Comparison of ENCODE assay signal across 1 cellular context in the genomic region with DNA sequence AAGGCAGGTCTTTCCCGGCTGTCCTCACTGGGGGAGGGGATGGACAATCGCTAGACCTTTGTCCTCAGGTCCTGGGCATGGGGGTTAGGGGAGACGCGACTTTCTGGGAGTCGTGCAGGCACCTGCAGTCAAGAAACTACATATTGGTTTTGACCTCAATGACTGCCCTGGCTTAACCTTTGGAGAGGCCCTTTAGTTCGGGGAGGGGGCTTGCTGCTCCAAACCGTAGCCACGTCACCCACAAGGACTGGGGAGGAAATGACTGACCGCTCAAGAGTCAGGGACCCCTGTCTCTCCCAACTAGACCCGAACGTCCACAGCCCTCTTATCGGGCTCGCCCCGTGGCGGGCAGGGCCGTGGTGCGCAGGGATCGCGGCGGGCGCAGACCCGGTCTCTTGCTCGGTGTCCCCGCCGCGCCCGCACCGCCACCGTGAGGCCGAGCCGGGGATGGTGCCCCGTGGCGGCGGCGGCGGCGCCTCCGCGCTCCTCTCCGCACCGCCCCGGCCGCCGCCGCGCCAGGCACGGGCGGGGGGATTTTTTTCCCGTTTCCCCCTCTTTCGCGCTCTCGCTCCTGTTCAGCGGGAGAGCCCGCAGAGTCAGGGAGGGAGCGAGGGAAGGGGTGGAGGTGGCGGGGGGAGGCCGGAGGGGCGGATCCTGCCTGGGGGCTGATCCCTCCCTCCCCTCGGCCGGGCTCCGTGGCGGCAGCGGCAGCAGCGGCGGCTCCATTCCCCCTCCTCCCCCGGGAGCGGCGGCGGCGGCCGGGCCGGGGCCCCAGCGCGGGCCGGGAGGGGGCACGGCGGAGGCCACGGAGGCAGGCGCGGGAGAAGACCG.
TF ChIP-seq lines count a peak whose summit lies in the region.

A gene (plus strand): TSS at position 696 of the 831 bp plus-strand sequence. CDS start 3,579 bp downstream, outside the sequence.

TF ChIP-seq in K562, 482 proteins besides CTCF, POLR2A, EP300 and RAD21 (continued from another document and continues in another):
- TF ChIP-seq, protein P1, sequence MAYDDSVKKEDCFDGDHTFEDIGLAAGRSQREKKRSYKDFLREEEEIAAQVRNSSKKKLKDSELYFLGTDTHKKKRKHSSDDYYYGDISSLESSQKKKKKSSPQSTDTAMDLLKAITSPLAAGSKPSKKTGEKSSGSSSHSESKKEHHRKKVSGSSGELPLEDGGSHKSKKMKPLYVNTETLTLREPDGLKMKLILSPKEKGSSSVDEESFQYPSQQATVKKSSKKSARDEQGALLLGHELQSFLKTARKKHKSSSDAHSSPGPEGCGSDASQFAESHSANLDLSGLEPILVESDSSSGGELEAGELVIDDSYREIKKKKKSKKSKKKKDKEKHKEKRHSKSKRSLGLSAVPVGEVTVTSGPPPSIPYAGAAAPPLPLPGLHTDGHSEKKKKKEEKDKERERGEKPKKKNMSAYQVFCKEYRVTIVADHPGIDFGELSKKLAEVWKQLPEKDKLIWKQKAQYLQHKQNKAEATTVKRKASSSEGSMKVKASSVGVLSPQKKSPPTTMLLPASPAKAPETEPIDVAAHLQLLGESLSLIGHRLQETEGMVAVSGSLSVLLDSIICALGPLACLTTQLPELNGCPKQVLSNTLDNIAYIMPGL (CRISPR knock-in tag; IDR thresholded peaks at IDR 0.05) = peak; percentile 94
- TF ChIP-seq, protein P2, sequence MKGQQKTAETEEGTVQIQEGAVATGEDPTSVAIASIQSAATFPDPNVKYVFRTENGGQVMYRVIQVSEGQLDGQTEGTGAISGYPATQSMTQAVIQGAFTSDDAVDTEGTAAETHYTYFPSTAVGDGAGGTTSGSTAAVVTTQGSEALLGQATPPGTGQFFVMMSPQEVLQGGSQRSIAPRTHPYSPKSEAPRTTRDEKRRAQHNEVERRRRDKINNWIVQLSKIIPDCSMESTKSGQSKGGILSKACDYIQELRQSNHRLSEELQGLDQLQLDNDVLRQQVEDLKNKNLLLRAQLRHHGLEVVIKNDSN (CRISPR knock-in tag; IDR thresholded peaks at IDR 0.05) = no peak
- TF ChIP-seq CBFA2T2 (conservative IDR thresholded peaks at IDR 0.05) = no peak
- TF ChIP-seq EGR1 (conservative IDR thresholded peaks at IDR 0.05) = no peak
- TF ChIP-seq, protein P3, sequence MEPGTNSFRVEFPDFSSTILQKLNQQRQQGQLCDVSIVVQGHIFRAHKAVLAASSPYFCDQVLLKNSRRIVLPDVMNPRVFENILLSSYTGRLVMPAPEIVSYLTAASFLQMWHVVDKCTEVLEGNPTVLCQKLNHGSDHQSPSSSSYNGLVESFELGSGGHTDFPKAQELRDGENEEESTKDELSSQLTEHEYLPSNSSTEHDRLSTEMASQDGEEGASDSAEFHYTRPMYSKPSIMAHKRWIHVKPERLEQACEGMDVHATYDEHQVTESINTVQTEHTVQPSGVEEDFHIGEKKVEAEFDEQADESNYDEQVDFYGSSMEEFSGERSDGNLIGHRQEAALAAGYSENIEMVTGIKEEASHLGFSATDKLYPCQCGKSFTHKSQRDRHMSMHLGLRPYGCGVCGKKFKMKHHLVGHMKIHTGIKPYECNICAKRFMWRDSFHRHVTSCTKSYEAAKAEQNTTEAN (CRISPR knock-in tag; IDR thresholded peaks at IDR 0.05) = no peak
- no peak for TF ChIP-seq ZNF146 (CRISPR knock-in tag; IDR thresholded peaks at IDR 0.05; ENCODE audit: unreplicated experiment)
- TF ChIP-seq, protein P4, sequence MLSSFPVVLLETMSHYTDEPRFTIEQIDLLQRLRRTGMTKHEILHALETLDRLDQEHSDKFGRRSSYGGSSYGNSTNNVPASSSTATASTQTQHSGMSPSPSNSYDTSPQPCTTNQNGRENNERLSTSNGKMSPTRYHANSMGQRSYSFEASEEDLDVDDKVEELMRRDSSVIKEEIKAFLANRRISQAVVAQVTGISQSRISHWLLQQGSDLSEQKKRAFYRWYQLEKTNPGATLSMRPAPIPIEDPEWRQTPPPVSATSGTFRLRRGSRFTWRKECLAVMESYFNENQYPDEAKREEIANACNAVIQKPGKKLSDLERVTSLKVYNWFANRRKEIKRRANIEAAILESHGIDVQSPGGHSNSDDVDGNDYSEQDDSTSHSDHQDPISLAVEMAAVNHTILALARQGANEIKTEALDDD (IDR thresholded peaks at IDR 0.05) = no peak
- TF ChIP-seq, protein P5, sequence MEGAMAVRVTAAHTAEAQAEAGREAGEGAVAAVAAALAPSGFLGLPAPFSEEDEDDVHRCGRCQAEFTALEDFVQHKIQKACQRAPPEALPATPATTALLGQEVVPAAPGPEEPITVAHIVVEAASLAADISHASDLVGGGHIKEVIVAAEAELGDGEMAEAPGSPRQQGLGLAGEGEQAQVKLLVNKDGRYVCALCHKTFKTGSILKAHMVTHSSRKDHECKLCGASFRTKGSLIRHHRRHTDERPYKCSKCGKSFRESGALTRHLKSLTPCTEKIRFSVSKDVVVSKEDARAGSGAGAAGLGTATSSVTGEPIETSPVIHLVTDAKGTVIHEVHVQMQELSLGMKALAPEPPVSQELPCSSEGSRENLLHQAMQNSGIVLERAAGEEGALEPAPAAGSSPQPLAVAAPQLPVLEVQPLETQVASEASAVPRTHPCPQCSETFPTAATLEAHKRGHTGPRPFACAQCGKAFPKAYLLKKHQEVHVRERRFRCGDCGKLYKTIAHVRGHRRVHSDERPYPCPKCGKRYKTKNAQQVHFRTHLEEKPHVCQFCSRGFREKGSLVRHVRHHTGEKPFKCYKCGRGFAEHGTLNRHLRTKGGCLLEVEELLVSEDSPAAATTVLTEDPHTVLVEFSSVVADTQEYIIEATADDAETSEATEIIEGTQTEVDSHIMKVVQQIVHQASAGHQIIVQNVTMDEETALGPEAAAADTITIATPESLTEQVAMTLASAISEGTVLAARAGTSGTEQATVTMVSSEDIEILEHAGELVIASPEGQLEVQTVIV (CRISPR knock-in tag; IDR thresholded peaks at IDR 0.05; ENCODE audit: borderline replicate concordance) = no peak
- TF ChIP-seq, protein P6, sequence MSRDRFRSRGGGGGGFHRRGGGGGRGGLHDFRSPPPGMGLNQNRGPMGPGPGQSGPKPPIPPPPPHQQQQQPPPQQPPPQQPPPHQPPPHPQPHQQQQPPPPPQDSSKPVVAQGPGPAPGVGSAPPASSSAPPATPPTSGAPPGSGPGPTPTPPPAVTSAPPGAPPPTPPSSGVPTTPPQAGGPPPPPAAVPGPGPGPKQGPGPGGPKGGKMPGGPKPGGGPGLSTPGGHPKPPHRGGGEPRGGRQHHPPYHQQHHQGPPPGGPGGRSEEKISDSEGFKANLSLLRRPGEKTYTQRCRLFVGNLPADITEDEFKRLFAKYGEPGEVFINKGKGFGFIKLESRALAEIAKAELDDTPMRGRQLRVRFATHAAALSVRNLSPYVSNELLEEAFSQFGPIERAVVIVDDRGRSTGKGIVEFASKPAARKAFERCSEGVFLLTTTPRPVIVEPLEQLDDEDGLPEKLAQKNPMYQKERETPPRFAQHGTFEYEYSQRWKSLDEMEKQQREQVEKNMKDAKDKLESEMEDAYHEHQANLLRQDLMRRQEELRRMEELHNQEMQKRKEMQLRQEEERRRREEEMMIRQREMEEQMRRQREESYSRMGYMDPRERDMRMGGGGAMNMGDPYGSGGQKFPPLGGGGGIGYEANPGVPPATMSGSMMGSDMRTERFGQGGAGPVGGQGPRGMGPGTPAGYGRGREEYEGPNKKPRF (IDR thresholded peaks at IDR 0.05; ENCODE audit: low read depth, low read length) = no peak
- peak; percentile 83 to 86 for TF ChIP-seq NRF1 (conservative IDR thresholded peaks at IDR 0.05 in 1 of 2, IDR thresholded peaks at IDR 0.05 in 1 of 2)
- TF ChIP-seq ZBED1 (IDR thresholded peaks at IDR 0.05) = no peak
- TF ChIP-seq BRD4 (IDR thresholded peaks at IDR 0.05) = 0 out of 2 replicates have a peak, but pooled peaks have one; percentile 1
- TF ChIP-seq, protein P7, sequence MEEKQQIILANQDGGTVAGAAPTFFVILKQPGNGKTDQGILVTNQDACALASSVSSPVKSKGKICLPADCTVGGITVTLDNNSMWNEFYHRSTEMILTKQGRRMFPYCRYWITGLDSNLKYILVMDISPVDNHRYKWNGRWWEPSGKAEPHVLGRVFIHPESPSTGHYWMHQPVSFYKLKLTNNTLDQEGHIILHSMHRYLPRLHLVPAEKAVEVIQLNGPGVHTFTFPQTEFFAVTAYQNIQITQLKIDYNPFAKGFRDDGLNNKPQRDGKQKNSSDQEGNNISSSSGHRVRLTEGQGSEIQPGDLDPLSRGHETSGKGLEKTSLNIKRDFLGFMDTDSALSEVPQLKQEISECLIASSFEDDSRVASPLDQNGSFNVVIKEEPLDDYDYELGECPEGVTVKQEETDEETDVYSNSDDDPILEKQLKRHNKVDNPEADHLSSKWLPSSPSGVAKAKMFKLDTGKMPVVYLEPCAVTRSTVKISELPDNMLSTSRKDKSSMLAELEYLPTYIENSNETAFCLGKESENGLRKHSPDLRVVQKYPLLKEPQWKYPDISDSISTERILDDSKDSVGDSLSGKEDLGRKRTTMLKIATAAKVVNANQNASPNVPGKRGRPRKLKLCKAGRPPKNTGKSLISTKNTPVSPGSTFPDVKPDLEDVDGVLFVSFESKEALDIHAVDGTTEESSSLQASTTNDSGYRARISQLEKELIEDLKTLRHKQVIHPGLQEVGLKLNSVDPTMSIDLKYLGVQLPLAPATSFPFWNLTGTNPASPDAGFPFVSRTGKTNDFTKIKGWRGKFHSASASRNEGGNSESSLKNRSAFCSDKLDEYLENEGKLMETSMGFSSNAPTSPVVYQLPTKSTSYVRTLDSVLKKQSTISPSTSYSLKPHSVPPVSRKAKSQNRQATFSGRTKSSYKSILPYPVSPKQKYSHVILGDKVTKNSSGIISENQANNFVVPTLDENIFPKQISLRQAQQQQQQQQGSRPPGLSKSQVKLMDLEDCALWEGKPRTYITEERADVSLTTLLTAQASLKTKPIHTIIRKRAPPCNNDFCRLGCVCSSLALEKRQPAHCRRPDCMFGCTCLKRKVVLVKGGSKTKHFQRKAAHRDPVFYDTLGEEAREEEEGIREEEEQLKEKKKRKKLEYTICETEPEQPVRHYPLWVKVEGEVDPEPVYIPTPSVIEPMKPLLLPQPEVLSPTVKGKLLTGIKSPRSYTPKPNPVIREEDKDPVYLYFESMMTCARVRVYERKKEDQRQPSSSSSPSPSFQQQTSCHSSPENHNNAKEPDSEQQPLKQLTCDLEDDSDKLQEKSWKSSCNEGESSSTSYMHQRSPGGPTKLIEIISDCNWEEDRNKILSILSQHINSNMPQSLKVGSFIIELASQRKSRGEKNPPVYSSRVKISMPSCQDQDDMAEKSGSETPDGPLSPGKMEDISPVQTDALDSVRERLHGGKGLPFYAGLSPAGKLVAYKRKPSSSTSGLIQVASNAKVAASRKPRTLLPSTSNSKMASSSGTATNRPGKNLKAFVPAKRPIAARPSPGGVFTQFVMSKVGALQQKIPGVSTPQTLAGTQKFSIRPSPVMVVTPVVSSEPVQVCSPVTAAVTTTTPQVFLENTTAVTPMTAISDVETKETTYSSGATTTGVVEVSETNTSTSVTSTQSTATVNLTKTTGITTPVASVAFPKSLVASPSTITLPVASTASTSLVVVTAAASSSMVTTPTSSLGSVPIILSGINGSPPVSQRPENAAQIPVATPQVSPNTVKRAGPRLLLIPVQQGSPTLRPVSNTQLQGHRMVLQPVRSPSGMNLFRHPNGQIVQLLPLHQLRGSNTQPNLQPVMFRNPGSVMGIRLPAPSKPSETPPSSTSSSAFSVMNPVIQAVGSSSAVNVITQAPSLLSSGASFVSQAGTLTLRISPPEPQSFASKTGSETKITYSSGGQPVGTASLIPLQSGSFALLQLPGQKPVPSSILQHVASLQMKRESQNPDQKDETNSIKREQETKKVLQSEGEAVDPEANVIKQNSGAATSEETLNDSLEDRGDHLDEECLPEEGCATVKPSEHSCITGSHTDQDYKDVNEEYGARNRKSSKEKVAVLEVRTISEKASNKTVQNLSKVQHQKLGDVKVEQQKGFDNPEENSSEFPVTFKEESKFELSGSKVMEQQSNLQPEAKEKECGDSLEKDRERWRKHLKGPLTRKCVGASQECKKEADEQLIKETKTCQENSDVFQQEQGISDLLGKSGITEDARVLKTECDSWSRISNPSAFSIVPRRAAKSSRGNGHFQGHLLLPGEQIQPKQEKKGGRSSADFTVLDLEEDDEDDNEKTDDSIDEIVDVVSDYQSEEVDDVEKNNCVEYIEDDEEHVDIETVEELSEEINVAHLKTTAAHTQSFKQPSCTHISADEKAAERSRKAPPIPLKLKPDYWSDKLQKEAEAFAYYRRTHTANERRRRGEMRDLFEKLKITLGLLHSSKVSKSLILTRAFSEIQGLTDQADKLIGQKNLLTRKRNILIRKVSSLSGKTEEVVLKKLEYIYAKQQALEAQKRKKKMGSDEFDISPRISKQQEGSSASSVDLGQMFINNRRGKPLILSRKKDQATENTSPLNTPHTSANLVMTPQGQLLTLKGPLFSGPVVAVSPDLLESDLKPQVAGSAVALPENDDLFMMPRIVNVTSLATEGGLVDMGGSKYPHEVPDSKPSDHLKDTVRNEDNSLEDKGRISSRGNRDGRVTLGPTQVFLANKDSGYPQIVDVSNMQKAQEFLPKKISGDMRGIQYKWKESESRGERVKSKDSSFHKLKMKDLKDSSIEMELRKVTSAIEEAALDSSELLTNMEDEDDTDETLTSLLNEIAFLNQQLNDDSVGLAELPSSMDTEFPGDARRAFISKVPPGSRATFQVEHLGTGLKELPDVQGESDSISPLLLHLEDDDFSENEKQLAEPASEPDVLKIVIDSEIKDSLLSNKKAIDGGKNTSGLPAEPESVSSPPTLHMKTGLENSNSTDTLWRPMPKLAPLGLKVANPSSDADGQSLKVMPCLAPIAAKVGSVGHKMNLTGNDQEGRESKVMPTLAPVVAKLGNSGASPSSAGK (IDR thresholded peaks at IDR 0.05) = 0 out of 2 replicates have a peak, but pooled peaks have one; percentile 15
- no peak for TF ChIP-seq ZNF589 (CRISPR knock-in tag; IDR thresholded peaks at IDR 0.05; ENCODE audit: low read depth)
- no peak for TF ChIP-seq ZNF830 (CRISPR knock-in tag; IDR thresholded peaks at IDR 0.05)
- TF ChIP-seq, protein P8, sequence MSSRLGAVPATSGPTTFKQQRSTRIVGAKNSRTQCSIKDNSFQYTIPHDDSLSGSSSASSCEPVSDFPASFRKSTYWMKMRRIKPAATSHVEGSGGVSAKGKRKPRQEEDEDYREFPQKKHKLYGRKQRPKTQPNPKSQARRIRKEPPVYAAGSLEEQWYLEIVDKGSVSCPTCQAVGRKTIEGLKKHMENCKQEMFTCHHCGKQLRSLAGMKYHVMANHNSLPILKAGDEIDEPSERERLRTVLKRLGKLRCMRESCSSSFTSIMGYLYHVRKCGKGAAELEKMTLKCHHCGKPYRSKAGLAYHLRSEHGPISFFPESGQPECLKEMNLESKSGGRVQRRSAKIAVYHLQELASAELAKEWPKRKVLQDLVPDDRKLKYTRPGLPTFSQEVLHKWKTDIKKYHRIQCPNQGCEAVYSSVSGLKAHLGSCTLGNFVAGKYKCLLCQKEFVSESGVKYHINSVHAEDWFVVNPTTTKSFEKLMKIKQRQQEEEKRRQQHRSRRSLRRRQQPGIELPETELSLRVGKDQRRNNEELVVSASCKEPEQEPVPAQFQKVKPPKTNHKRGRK (tag; IDR thresholded peaks at IDR 0.05) = no peak
- TF ChIP-seq ZNF507 (tag; conservative IDR thresholded peaks at IDR 0.05) = no peak
- TF ChIP-seq SNIP1 (IDR thresholded peaks at IDR 0.05; ENCODE audit: low read depth) = no peak
- no peak for TF ChIP-seq ZNF778 (CRISPR knock-in tag; IDR thresholded peaks at IDR 0.05)
